In the genomic region with DNA sequence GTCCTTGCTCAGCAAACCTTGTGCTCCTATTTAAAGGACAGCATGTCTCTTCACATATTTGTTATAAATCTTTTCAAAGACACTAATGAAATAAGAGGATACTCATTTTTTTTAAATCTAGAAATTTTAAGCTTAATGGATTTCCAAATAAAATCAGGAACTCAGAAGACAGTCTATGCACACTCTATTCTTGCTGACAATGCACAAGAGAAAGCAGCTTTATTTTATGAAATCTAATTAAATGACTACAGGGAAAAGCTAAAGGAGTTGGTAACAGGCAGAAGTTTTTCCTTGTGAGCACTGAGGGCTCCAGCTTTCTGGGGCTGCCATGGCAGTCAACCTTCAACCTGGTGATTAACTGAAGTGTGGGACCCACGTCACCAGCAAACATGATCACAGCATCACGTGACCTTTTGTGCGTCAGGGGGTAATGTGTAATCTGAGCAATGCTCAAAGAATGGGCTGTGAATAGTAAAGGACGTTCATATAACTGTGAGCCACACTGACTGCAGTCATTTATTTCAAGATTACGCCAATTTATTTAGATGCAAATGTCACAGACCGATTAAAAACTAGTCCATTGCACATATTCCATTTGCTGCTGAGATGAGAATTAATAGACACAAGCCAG, we compare ENCODE assay signal across 13 cellular contexts. TPM values are rescaled to one million over a fixed set of nuclear protein-coding genes. Genes with fewer than 3 reads are reported as not detected.
DNase-seq lines count a peak whose midpoint lies in the region; ATAC-seq, FAIRE-seq and TF ChIP-seq lines count a peak whose summit lies in the region.
"Had no signal": no experiment of that assay in that cellular context is flagged by ENCODE, and none has a peak within 500 bp of the region (broad histone marks: within the 10 kb centered on the region; RNA-seq: fewer than 3 reads in every experiment).

No MANE protein-coding gene starts in this region.

- no peak for DNase-seq in HepG2 (ENCODE audit: low spot score)
- DNase-seq in right lobe of liver = no peak
- DNase-seq in Panc1 (ENCODE audit: low read depth, low spot score) = peak; percentile 42
- DNase-seq in epithelial cell of proximal tubule (ENCODE audit: low read depth) = peak; percentile 73
- DNase-seq in cerebellum (ENCODE audit: low spot score) = no peak
- DNase-seq in NCI-H2227 (lab: John Stamatoyannopoulos, UW; ENCODE audit: unreplicated experiment) = no peak
- no peak for DNase-seq in DMS153 treated with DMSO at 0.1 percent for 48 hours (lab: John Stamatoyannopoulos, UW; ENCODE audit: unreplicated experiment)
- DNase-seq: mucosa of descending colon, NCI-H187 had no signal

- H3K27me3 ChIP-seq in HepG2 (ENCODE audit: control insufficient read depth in 1 of 2, insufficient read depth in 2 of 2, low read length in 2 of 2) (0 out of 5 replicates have a peak, but pooled peaks cover 0 to 1% of the 10 kb centered on the region in 2 experiments), right lobe of liver (no peaks in the 10 kb centered on the region), Panc1 (ENCODE audit: control insufficient read depth, insufficient read depth, low read length) (peaks cover 3% of the 10 kb centered on the region; the same call in 1 of the 2 replicates)
- H3K27me3 ChIP-seq: BLaER1 treated with 17β-estradiol and CSF1 and Interleukin-3, amounts not matched to agents 10 nM and 100 nM had no signal

- TF ChIP-seq CTCF in HepG2 (CRISPR knock-in tag; IDR thresholded peaks at IDR 0.05) = no peak
- TF ChIP-seq CTCF in right lobe of liver (IDR thresholded peaks at IDR 0.05) = no peak
- TF ChIP-seq CTCF in Panc1 (IDR thresholded peaks at IDR 0.05) = no peak
- no peak for TF ChIP-seq CTCF in epithelial cell of proximal tubule (conservative IDR thresholded peaks at IDR 0.05; ENCODE audit: low read depth, low read length)

- no peaks in the 10 kb centered on the region for H3K79me2 ChIP-seq in HepG2 (ENCODE audit: insufficient read depth, low read length)

- no peak overlapping the region for H3K9ac ChIP-seq in HepG2 (ENCODE audit: insufficient read depth, low read depth, low read length)
- H3K9ac ChIP-seq: BLaER1 treated with 17β-estradiol and CSF1 and Interleukin-3, amounts not matched to agents 10 nM and 100 nM had no signal

- intact Hi-C loops in HepG2 (cut with micrococcal nuclease; ENCODE audit: unreplicated experiment) = no loop called here
- intact Hi-C loops in right lobe of liver (cut with DNase I) = no loop called here
- intact Hi-C loops in Panc1 (cut with micrococcal nuclease; ENCODE audit: unreplicated experiment) = no loop called here

- in situ Hi-C loops in HepG2 (cut with HindIII; ENCODE audit: extremely low pct_ligation_motif_present, low pct_unique_long_range_greater_than_20kb) = no loop called here
- in situ Hi-C loops in Panc1 (cut with HindIII; ENCODE audit: low pct_unique_long_range_greater_than_20kb, low sequenced_read_pairs) = no loop called here

- TF ChIP-seq POLR2A in HepG2 (IDR thresholded peaks at IDR 0.05; ENCODE audit: insufficient read depth in 1 of 2, low read depth in 2 of 2, low read length in 2 of 2) (no peak), right lobe of liver (IDR thresholded peaks at IDR 0.05) (no peak)

- H3K9me3 ChIP-seq in HepG2 (ENCODE audit: low read length) (no peaks in the 10 kb centered on the region), right lobe of liver (no peaks in the 10 kb centered on the region), Panc1 (ENCODE audit: control insufficient read depth, insufficient read depth, low read depth, low read length) (no peaks in the 10 kb centered on the region)
- H3K9me3 ChIP-seq: mucosa of descending colon had no signal

- TF ChIP-seq RAD21 in HepG2 (CRISPR knock-in tag; IDR thresholded peaks at IDR 0.05) = no peak

- POLR2A ChIA-PET in HepG2 (lab: Yijun Ruan, JAX) = no interaction called here
- POLR2A ChIA-PET in Panc1 (lab: Charles Lee) = no interaction called here

- no peak overlapping the region for H3K4me2 ChIP-seq in HepG2 (ENCODE audit: low read depth, low read length)
- H3K4me2 ChIP-seq: BLaER1 treated with 17β-estradiol and CSF1 and Interleukin-3, amounts not matched to agents 10 nM and 100 nM had no signal

- H3K36me3 ChIP-seq in HepG2 (replicated peaks in 1 of 2; ENCODE audit: control insufficient read depth in 1 of 2, insufficient read depth in 2 of 2, low read length in 2 of 2) (no peaks in the 10 kb centered on the region), right lobe of liver (no peaks in the 10 kb centered on the region), Panc1 (ENCODE audit: control insufficient read depth, insufficient read depth, low read length) (no peaks in the 10 kb centered on the region)
- H3K36me3 ChIP-seq: BLaER1 treated with 17β-estradiol and CSF1 and Interleukin-3, amounts not matched to agents 10 nM and 100 nM had no signal

- BruUV-seq in HepG2 (replicated peaks; lab: Mats Ljungman, UMichigan) (no TSS peak), Panc1 (replicated peaks; lab: Mats Ljungman, UMichigan) (no TSS peak)

- CTCF ChIA-PET in HepG2 (lab: Yijun Ruan, JAX; ENCODE audit: low intra/inter-chr PET ratio, low total read pairs) = no interaction called here
- CTCF ChIA-PET in Panc1 (lab: Charles Lee) = no interaction called here

- H3K4me1 ChIP-seq in HepG2 (ENCODE audit: insufficient read depth, low read length) (no peaks in the 10 kb centered on the region), right lobe of liver (no peaks in the 10 kb centered on the region), Panc1 (ENCODE audit: control insufficient read depth, insufficient read depth, low read length) (no peaks in the 10 kb centered on the region)

- no peak overlapping the region for H3K4me3 ChIP-seq in HepG2 (replicated peaks in 1 of 3; ENCODE audit: insufficient read depth in 1 of 3, low read depth in 2 of 3, low read length in 3 of 3)
- no peak overlapping the region for H3K4me3 ChIP-seq in right lobe of liver
- H3K4me3 ChIP-seq in Panc1 (ENCODE audit: low read depth in 2 of 2, low read length in 2 of 2) = no peak overlapping the region
- H3K4me3 ChIP-seq in epithelial cell of proximal tubule (ENCODE audit: low read depth, low read length) = no peak overlapping the region
- H3K4me3 ChIP-seq: BLaER1 treated with 17β-estradiol and CSF1 and Interleukin-3, amounts not matched to agents 10 nM and 100 nM; mucosa of descending colon; skin epidermis had no signal

- WGBS in HepG2 (ENCODE audit: low lambda C conversion rate) = 2% methylated on average over 6 of the region's 6 CpGs
- 58% methylated on average over 6 of the region's 6 CpGs for WGBS in right lobe of liver (ENCODE audit: insufficient coverage, low coverage, low lambda C conversion rate, missing lambda C conversion rate)

- H3K27ac ChIP-seq in HepG2 (ENCODE audit: extremely low read length, insufficient read depth, low read length) (no peak overlapping the region), right lobe of liver (no peak overlapping the region), Panc1 (ENCODE audit: low read length) (no peak overlapping the region)
- H3K27ac ChIP-seq: BLaER1 treated with 17β-estradiol and CSF1 and Interleukin-3, amounts not matched to agents 10 nM and 100 nM; skin epidermis had no signal

- H4K20me1 ChIP-seq in HepG2 (ENCODE audit: insufficient read depth, low read length) = no peaks in the 10 kb centered on the region
- H4K20me1 ChIP-seq: BLaER1 treated with 17β-estradiol and CSF1 and Interleukin-3, amounts not matched to agents 10 nM and 100 nM had no signal

- TF ChIP-seq EP300 in HepG2 (IDR thresholded peaks at IDR 0.05; ENCODE audit: low read depth in 2 of 2, low read length in 2 of 2) (no peak), HepG2 (CRISPR knock-in tag; IDR thresholded peaks at IDR 0.05; ENCODE audit: borderline replicate concordance) (no peak)

- no peak for FAIRE-seq in HepG2 (lab: Jason Lieb, UNC)

- H2AFZ ChIP-seq in HepG2 (ENCODE audit: low read length) = no peak overlapping the region

- ATAC-seq in HepG2 (no peak; the same call in 2 of the 3 replicates), right lobe of liver (no peak), Panc1 (no peak), GM18502 (IDR thresholded peaks at IDR 0.05; ENCODE audit: poor library complexity, unreplicated experiment) (no peak)
- ATAC-seq: mucosa of descending colon had no signal

TF ChIP-seq in HepG2, 621 proteins besides CTCF, POLR2A, EP300 and RAD21 (continues in another document):
- TF ChIP-seq MAFK (conservative IDR thresholded peaks at IDR 0.05 in 1 of 2, IDR thresholded peaks at IDR 0.05 in 1 of 2; ENCODE audit: low read length in 2 of 2) = peak in 1 of 2 experiments; percentile 63; a peak in 2 of 4 replicates
- peak; percentile 66; the same call in 1 of the 2 replicates for TF ChIP-seq CREB1 (IDR thresholded peaks at IDR 0.05)
- TF ChIP-seq CREB1 (CRISPR knock-in tag; IDR thresholded peaks at IDR 0.05) = no peak

RNA-seq across cellular contexts. Expression of gene DNER, which starts 11.5 kb away (rescaled TPM):
- not detected in 2 replicates for total RNA-seq in HepG2 (2016; rRNA removed; fragmentation: Illumina TruSeq; extraction: Trizol)
- not detected in 2 replicates for total RNA-seq in HepG2 (2016; cell fraction: cytosol; rRNA removed; fragmentation: Illumina TruSeq; extraction: Trizol; ENCODE audit: low read depth)
- total RNA-seq in HepG2 (2016; cell fraction: insoluble cytoplasmic fraction; rRNA removed; fragmentation: Illumina TruSeq; extraction: Trizol) = not detected in 2 replicates
- total RNA-seq in HepG2 (2016; cell fraction: membrane; rRNA removed; fragmentation: Illumina TruSeq; extraction: Trizol) = not detected in 2 replicates
- total RNA-seq in HepG2 (2016; cell fraction: nucleus; rRNA removed; fragmentation: Illumina TruSeq; extraction: Trizol) = not detected in 2 replicates
- not detected in 2 replicates for polyA plus RNA-seq in HepG2 (2011; rRNA removed)
- not detected in 2 replicates for polyA plus RNA-seq in HepG2 (2011; cell fraction: cytosol; rRNA removed)
- polyA plus RNA-seq in HepG2 (2011; cell fraction: nucleus; rRNA removed) = not detected in 2 replicates
- polyA plus RNA-seq in HepG2 (2012) = not detected in 2 replicates
- polyA plus RNA-seq in HepG2 (2016; cell fraction: cytosol; fragmentation: Illumina TruSeq; extraction: Trizol; ENCODE audit: low read depth) = not detected in 2 replicates
- polyA plus RNA-seq in HepG2 (2016; cell fraction: insoluble cytoplasmic fraction; fragmentation: Illumina TruSeq; extraction: Trizol; ENCODE audit: low read depth) = not detected in 2 replicates
- polyA plus RNA-seq in HepG2 (2016; cell fraction: membrane; fragmentation: Illumina TruSeq; extraction: Trizol; ENCODE audit: low read depth) = not detected in 2 replicates
- not detected in 2 replicates for polyA plus RNA-seq in HepG2 (2016; cell fraction: nucleus; fragmentation: Illumina TruSeq; extraction: Trizol; ENCODE audit: insufficient read depth, low read depth)
- 22.4 TPM in 1 of 2 replicates, not detected in the other for polyA minus RNA-seq in HepG2 (2011; rRNA and poly(A)+ RNA removed; ENCODE audit: low replicate concordance)
- not detected in 2 replicates for polyA minus RNA-seq in HepG2 (2011; cell fraction: cytosol; rRNA and poly(A)+ RNA removed)
- polyA minus RNA-seq in HepG2 (2011; cell fraction: nucleus; rRNA and poly(A)+ RNA removed) = not detected in 2 replicates
- total RNA-seq in right lobe of liver = under 1 TPM in 1 of 6 experiments, not detected in 5; 0.13 TPM
- total RNA-seq in Panc1 (2021; ENCODE audit: unreplicated experiment) = 0.31 TPM
- 0.19 TPM for polyA plus RNA-seq in Panc1 (2012; ENCODE audit: insufficient read length)
- 1.3 and 2.7 TPM in 2 replicates for total RNA-seq in epithelial cell of proximal tubule
- total RNA-seq in cerebellum = 167 TPM
- total RNA-seq: T-helper 1 cell treated with Interleukin-12 subunit alpha and Interleukin-12 subunit beta and Interleukin-4 antibody, amounts not matched to agents 30 ng/mL and 1 ng/mL, for 36 hours had no signal

Comparison
In these comparisons a context has a peak if more than half of its experiments do, and no peak if none do; other contexts are left out.
1. DNase-seq: peak in Panc1 (single experiment) and epithelial cell of proximal tubule (single experiment); none in HepG2 (single experiment), right lobe of liver (0 of 3), cerebellum (single experiment), NCI-H2227 (single experiment) and DMS153 treated with DMSO at 0.1 percent for 48 hours (single experiment).
2. RNA of gene DNER, which starts 11.5 kb away (total RNA-seq): 167 TPM in cerebellum (single experiment); 1.3 to 2.7 TPM in epithelial cell of proximal tubule, 0.31 TPM in Panc1 (single experiment), 0.13 TPM in right lobe of liver and not detected in HepG2; every median in the first group is over 10 times any median in the second.